Comparison of ENCODE assay signal across 26 cellular contexts in genomic region chr11:12880327-12880726, GRCh38.
"Had no signal": no experiment of that assay in that cellular context is flagged by ENCODE, and none has a peak within 500 bp of the region (broad histone marks: within the 10 kb centered on the region; RNA-seq: fewer than 3 reads in every experiment).

No MANE protein-coding gene starts in this region.

- H3K36me3 Mint-ChIP-seq: naive B cell; natural killer cell; stimulated activated effector memory CD8-positive, alpha-beta T cell treated with anti-CD3 and anti-CD28 coated beads, Interleukin-12 subunit alpha, Interleukin-12 subunit beta, amount 100 ng/mL, for 72 hours had no signal

- H3K4me2 ChIP-seq: hepatocyte had no signal

- DNase-seq: left ventricle myocardium inferior; mesendoderm; naive B cell; natural killer cell; nephron progenitor cell; nucleus accumbens; pancreas; posterior cingulate gyrus; retina; right cardiac atrium; spleen; stimulated activated CD4-positive, alpha-beta T cell treated with anti-CD3 and anti-CD28 coated beads, Interleukin-4, amount 100 ng/mL, for 24 hours; stimulated activated naive CD4-positive, alpha-beta T cell; tibial artery; uterus had no signal

- H3K4me1 ChIP-seq: pancreas, prostate gland, spleen, tibial artery, uterus had no signal

- H3K27ac ChIP-seq: hepatocyte, left ventricle myocardium inferior, pancreas, prostate gland, skin epidermis, spleen, suprapubic skin, thoracic aorta, tibial artery, uterus had no signal

- H2AFZ ChIP-seq: hepatocyte had no signal

- H3K9me3 ChIP-seq: left ventricle myocardium inferior, pancreas, prostate gland, spleen, suprapubic skin, thoracic aorta, tibial artery, uterus had no signal

- H3K4me3 ChIP-seq: hepatocyte, left ventricle myocardium inferior, lung, pancreas, prostate gland, skin epidermis, spleen, suprapubic skin, thoracic aorta, tibial artery, uterus had no signal

- H3K27ac Mint-ChIP-seq: naive B cell; natural killer cell; stimulated activated effector memory CD8-positive, alpha-beta T cell treated with anti-CD3 and anti-CD28 coated beads, Interleukin-12 subunit alpha, Interleukin-12 subunit beta, amount 100 ng/mL, for 72 hours; stimulated activated naive CD8-positive, alpha-beta T cell treated with anti-CD3 and anti-CD28 coated beads, Interleukin-15, Interleukin-2, amounts not matched to agents 100 ng/mL and 50 ng/mL, for 24 hours; type B pancreatic cell had no signal

- H3K36me3 ChIP-seq: prostate gland, uterus had no signal

- H3K4me1 Mint-ChIP-seq: naive B cell; natural killer cell; stimulated activated effector memory CD8-positive, alpha-beta T cell treated with anti-CD3 and anti-CD28 coated beads, Interleukin-12 subunit alpha, Interleukin-12 subunit beta, amount 100 ng/mL, for 72 hours had no signal

- H3K4me3 Mint-ChIP-seq: mesothelial cell of epicardium; naive B cell; natural killer cell; nephron progenitor cell; stimulated activated effector memory CD8-positive, alpha-beta T cell treated with anti-CD3 and anti-CD28 coated beads, Interleukin-12 subunit alpha, Interleukin-12 subunit beta, amount 100 ng/mL, for 72 hours; stimulated activated naive CD8-positive, alpha-beta T cell treated with anti-CD3 and anti-CD28 coated beads, Interleukin-15, Interleukin-2, amounts not matched to agents 100 ng/mL and 50 ng/mL, for 24 hours; type B pancreatic cell had no signal

- H3K27me3 Mint-ChIP-seq: type B pancreatic cell had no signal

- ATAC-seq: natural killer cell; pancreas; sciatic nerve; stimulated activated effector memory CD8-positive, alpha-beta T cell treated with anti-CD3 and anti-CD28 coated beads, Interleukin-12 subunit alpha, Interleukin-12 subunit beta, amount 100 ng/mL, for 72 hours had no signal

- H3K27me3 ChIP-seq: hepatocyte, pancreas, spleen, suprapubic skin, tibial artery, uterus had no signal

- H3K9me3 Mint-ChIP-seq: mesothelial cell of epicardium; natural killer cell; nephron progenitor cell; stimulated activated effector memory CD8-positive, alpha-beta T cell treated with anti-CD3 and anti-CD28 coated beads, Interleukin-12 subunit alpha, Interleukin-12 subunit beta, amount 100 ng/mL, for 72 hours; stimulated activated naive CD8-positive, alpha-beta T cell treated with anti-CD3 and anti-CD28 coated beads, Interleukin-15, Interleukin-2, amounts not matched to agents 100 ng/mL and 50 ng/mL, for 24 hours; type B pancreatic cell had no signal
